In the genomic region with DNA sequence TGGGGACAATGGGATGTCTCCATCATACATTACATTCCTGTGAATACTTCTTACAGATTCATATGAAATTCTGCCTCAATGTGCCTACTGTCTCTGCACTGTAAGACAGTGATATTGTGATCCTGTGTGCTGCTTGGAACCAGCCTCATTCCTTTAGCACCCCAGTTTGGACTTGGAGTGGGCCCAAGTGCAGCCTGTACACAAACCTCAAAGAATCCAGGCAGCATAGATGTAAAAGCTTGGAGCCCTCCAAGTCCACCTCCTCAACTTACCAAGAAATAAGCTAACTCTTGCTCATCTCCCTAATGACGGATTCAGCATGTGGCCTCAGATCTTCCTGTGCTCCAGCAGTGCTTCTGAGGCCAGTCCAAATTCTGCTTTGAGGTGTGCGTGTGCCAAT, we compare ENCODE assay signal across 19 cellular contexts. TPM values are rescaled to one million over a fixed set of nuclear protein-coding genes. Genes with fewer than 3 reads are reported as not detected.
DNase-seq lines count a peak whose midpoint lies in the region; ATAC-seq lines count a peak whose summit lies in the region.
"Had no signal": no experiment of that assay in that cellular context is flagged by ENCODE, and none has a peak within 500 bp of the region (broad histone marks: within the 10 kb centered on the region; RNA-seq: fewer than 3 reads in every experiment).

No MANE protein-coding gene starts in this region.

- POLR2A ChIA-PET in activated CD4-positive, alpha-beta T cell treated with anti-CD3 and anti-CD28 coated beads, Interleukin-2, amount 10 ng/mL, durations not matched to agents 7 days and 5 days (lab: Charles Lee) = no interaction called here
- POLR2A ChIA-PET in activated CD4-positive, alpha-beta T cell treated with anti-CD3 and anti-CD28 coated beads for 36 hours (lab: Charles Lee) = interaction anchor here (0.6 to 2.4 kb wide), 7 partner anchors 8 to 1354 kb away, joined by 3 to 9 read pairs (median 6); no protein-coding TSS in a partner anchor

- peak overlapping the region; percentile 26 for H3K4me3 Mint-ChIP-seq in activated CD4-positive, alpha-beta T cell treated with anti-CD3 and anti-CD28 coated beads, Interleukin-2, amount 10 ng/mL, durations not matched to agents 7 days and 5 days
- no peak overlapping the region for H3K4me3 Mint-ChIP-seq in activated CD4-positive, alpha-beta T cell treated with anti-CD3 and anti-CD28 coated beads for 36 hours
- no peak overlapping the region for H3K4me3 Mint-ChIP-seq in effector memory CD8-positive, alpha-beta T cell

- no peak for DNase-seq in activated CD4-positive, alpha-beta T cell treated with anti-CD3 and anti-CD28 coated beads, Interleukin-2, amount 10 ng/mL, durations not matched to agents 7 days and 5 days
- DNase-seq in activated CD4-positive, alpha-beta T cell treated with anti-CD3 and anti-CD28 coated beads for 36 hours = no peak
- DNase-seq in Jurkat, Clone E6-1 (ENCODE audit: low read depth, low spot score) = no peak
- no peak for DNase-seq in effector memory CD8-positive, alpha-beta T cell
- peak; percentile 43 for DNase-seq in superior temporal gyrus (ENCODE audit: extremely low spot score)
- DNase-seq in SIG-M5 (lab: John Stamatoyannopoulos, UW) = no peak
- DNase-seq in stimulated activated CD4-positive, alpha-beta T cell treated with anti-CD3 and anti-CD28 coated beads, Interleukin-2, amount 100 ng/mL, for 48 hours = no peak
- no peak for DNase-seq in DMS79 (lab: John Stamatoyannopoulos, UW)
- DNase-seq: DMS 273 treated with DMSO at 0.1 percent for 48 hours, KG1, NCI-H1048, NCI-H2107, NCI-H2227 treated with DMSO at 0.1 percent for 48 hours, NCI-H524 treated with DMSO at 0.1 percent for 48 hours had no signal

- H3K36me3 Mint-ChIP-seq in activated CD4-positive, alpha-beta T cell treated with anti-CD3 and anti-CD28 coated beads, Interleukin-2, amount 10 ng/mL, durations not matched to agents 7 days and 5 days (ENCODE audit: low read depth) = peaks cover 46% of the 10 kb centered on the region
- H3K36me3 Mint-ChIP-seq in activated CD4-positive, alpha-beta T cell treated with anti-CD3 and anti-CD28 coated beads for 36 hours (ENCODE audit: low read depth) = peaks cover 3% of the 10 kb centered on the region
- H3K36me3 Mint-ChIP-seq in effector memory CD8-positive, alpha-beta T cell (ENCODE audit: insufficient read depth) = peaks cover 34% of the 10 kb centered on the region

- no peak for ATAC-seq in activated CD4-positive, alpha-beta T cell treated with anti-CD3 and anti-CD28 coated beads for 36 hours
- ATAC-seq in effector memory CD8-positive, alpha-beta T cell (replicated peaks) = no peak
- ATAC-seq: Panc1 had no signal

- peaks cover 59% of the 10 kb centered on the region for H3K4me1 Mint-ChIP-seq in activated CD4-positive, alpha-beta T cell treated with anti-CD3 and anti-CD28 coated beads, Interleukin-2, amount 10 ng/mL, durations not matched to agents 7 days and 5 days
- peaks cover 58% of the 10 kb centered on the region for H3K4me1 Mint-ChIP-seq in activated CD4-positive, alpha-beta T cell treated with anti-CD3 and anti-CD28 coated beads for 36 hours
- peaks cover 51 to 64% of the 10 kb centered on the region in 2 donors for H3K4me1 Mint-ChIP-seq in effector memory CD8-positive, alpha-beta T cell (ENCODE audit: low read depth in 2 of 2)

- intact Hi-C loops in activated CD4-positive, alpha-beta T cell treated with anti-CD3 and anti-CD28 coated beads for 36 hours (cut with DNase I, micrococcal nuclease) = no loop called here

- H3K9me3 Mint-ChIP-seq in activated CD4-positive, alpha-beta T cell treated with anti-CD3 and anti-CD28 coated beads, Interleukin-2, amount 10 ng/mL, durations not matched to agents 7 days and 5 days = no peaks in the 10 kb centered on the region
- H3K9me3 Mint-ChIP-seq in activated CD4-positive, alpha-beta T cell treated with anti-CD3 and anti-CD28 coated beads for 36 hours (ENCODE audit: low read depth) = no peaks in the 10 kb centered on the region
- H3K9me3 Mint-ChIP-seq in effector memory CD8-positive, alpha-beta T cell = no peaks in the 10 kb centered on the region

- no peak overlapping the region for H3K27ac Mint-ChIP-seq in activated CD4-positive, alpha-beta T cell treated with anti-CD3 and anti-CD28 coated beads, Interleukin-2, amount 10 ng/mL, durations not matched to agents 7 days and 5 days
- H3K27ac Mint-ChIP-seq in activated CD4-positive, alpha-beta T cell treated with anti-CD3 and anti-CD28 coated beads for 36 hours = no peak overlapping the region
- peak overlapping the region; percentile 83 to 96 for H3K27ac Mint-ChIP-seq in effector memory CD8-positive, alpha-beta T cell

- CTCF ChIA-PET in activated CD4-positive, alpha-beta T cell treated with anti-CD3 and anti-CD28 coated beads, Interleukin-2, amount 10 ng/mL, durations not matched to agents 7 days and 5 days (lab: Charles Lee) = interaction anchor here (0.6 to 8.8 kb wide), 10 partner anchors 8 to 429 kb away, joined by 3 to 64 read pairs (median 5); no protein-coding TSS in a partner anchor
- CTCF ChIA-PET in activated CD4-positive, alpha-beta T cell treated with anti-CD3 and anti-CD28 coated beads for 36 hours (lab: Charles Lee) = interaction anchor here (0.6 to 7.8 kb wide), 18 partner anchors 9 to 396 kb away, joined by 3 to 53 read pairs (median 4); no protein-coding TSS in a partner anchor

- H3K4me3 ChIP-seq in Jurkat, Clone E6-1 (ENCODE audit: low read length) = peak overlapping the region; percentile 85; the same call in 1 of the 2 replicates

- H3K27me3 Mint-ChIP-seq in activated CD4-positive, alpha-beta T cell treated with anti-CD3 and anti-CD28 coated beads, Interleukin-2, amount 10 ng/mL, durations not matched to agents 7 days and 5 days = no peaks in the 10 kb centered on the region
- H3K27me3 Mint-ChIP-seq in activated CD4-positive, alpha-beta T cell treated with anti-CD3 and anti-CD28 coated beads for 36 hours = no peaks in the 10 kb centered on the region
- H3K27me3 Mint-ChIP-seq in effector memory CD8-positive, alpha-beta T cell = no peaks in the 10 kb centered on the region

RNA-seq across cellular contexts. Expression of gene GRAP2, which starts 24.4 kb away (rescaled TPM):
- total RNA-seq in activated CD4-positive, alpha-beta T cell treated with anti-CD3 and anti-CD28 coated beads, Interleukin-2, amount 10 ng/mL, durations not matched to agents 7 days and 5 days = 100 to 1,000 TPM; 137 to 138 TPM
- 10 to 100 TPM; 40.6 to 45.5 TPM for total RNA-seq in activated CD4-positive, alpha-beta T cell treated with anti-CD3 and anti-CD28 coated beads for 36 hours
- polyA plus RNA-seq in Jurkat, Clone E6-1 (2012; ENCODE audit: insufficient read depth, insufficient read length) = 115 TPM
- total RNA-seq: A172, H1 had no signal
- polyA plus RNA-seq: BJ had no signal

RNA-seq across cellular contexts. Expression of gene ENTHD1, which starts 31.7 kb away (rescaled TPM):
- under 1 TPM; 0.07 to 0.21 TPM for total RNA-seq in activated CD4-positive, alpha-beta T cell treated with anti-CD3 and anti-CD28 coated beads, Interleukin-2, amount 10 ng/mL, durations not matched to agents 7 days and 5 days
- total RNA-seq in activated CD4-positive, alpha-beta T cell treated with anti-CD3 and anti-CD28 coated beads for 36 hours = under 1 TPM; 0.59 to 0.70 TPM
- polyA plus RNA-seq in Jurkat, Clone E6-1 (2012; ENCODE audit: insufficient read depth, insufficient read length) = not detected
- total RNA-seq: A172, H1, MCF 10A had no signal
- polyA plus RNA-seq: BJ, H1 had no signal

RNA-seq across cellular contexts. Expression of gene TMA7B, which starts 34.9 kb away (rescaled TPM):
- 1 to 10 TPM; 4.7 to 5.4 TPM for total RNA-seq in activated CD4-positive, alpha-beta T cell treated with anti-CD3 and anti-CD28 coated beads, Interleukin-2, amount 10 ng/mL, durations not matched to agents 7 days and 5 days
- total RNA-seq in activated CD4-positive, alpha-beta T cell treated with anti-CD3 and anti-CD28 coated beads for 36 hours = 1 to 10 TPM in 1 of 2 experiments, under 1 TPM in 1; 0.96 to 1.1 TPM
- 0.71 TPM for polyA plus RNA-seq in Jurkat, Clone E6-1 (2012; ENCODE audit: insufficient read depth, insufficient read length)
- total RNA-seq: A172, H1, MCF 10A had no signal
- polyA plus RNA-seq: BJ, H1 had no signal

Comparison
In these comparisons a context has a peak if more than half of its experiments do, and no peak if none do; other contexts are left out.
1. H3K27ac Mint-ChIP-seq: peak in effector memory CD8-positive, alpha-beta T cell (2 of 2); none in activated CD4-positive, alpha-beta T cell treated with anti-CD3 and anti-CD28 coated beads, Interleukin-2, amount 10 ng/mL, durations not matched to agents 7 days and 5 days (single experiment) and activated CD4-positive, alpha-beta T cell treated with anti-CD3 and anti-CD28 coated beads for 36 hours (single experiment).